ENCODE assay signal across 8 cellular contexts in genomic region chr1:145891587-145892485, GRCh38. TPM values are rescaled to one million over a fixed set of nuclear protein-coding genes. Genes with fewer than 3 reads are reported as not detected.
DNase-seq lines count a peak whose midpoint lies in the region; ATAC-seq and TF ChIP-seq lines count a peak whose summit lies in the region.

No MANE protein-coding gene starts in this region.

- ATAC-seq in heart right ventricle (peak; percentile 86 to 95 (median 92)), GM21528 (IDR thresholded peaks at IDR 0.05; ENCODE audit: low FRiP score, unreplicated experiment) (no peak)

- no peaks in the 10 kb centered on the region for H3K9me3 ChIP-seq in heart right ventricle
- H3K9me3 ChIP-seq in parathyroid adenoma (ENCODE audit: control insufficient read depth, low read length) = no peaks in the 10 kb centered on the region

- H3K4me1 ChIP-seq in heart right ventricle = peaks cover 15 to 47% (median 30%) of the 10 kb centered on the region in 9 donors
- peaks cover 5% of the 10 kb centered on the region for H3K4me1 ChIP-seq in parathyroid adenoma
- no peaks in the 10 kb centered on the region for H3K4me1 ChIP-seq in urinary bladder (ENCODE audit: insufficient read depth)

- no peaks in the 10 kb centered on the region for H3K79me2 ChIP-seq in parathyroid adenoma

- H3K27me3 ChIP-seq in heart right ventricle (no peaks in the 10 kb centered on the region), parathyroid adenoma (ENCODE audit: control insufficient read depth, insufficient read depth, low read length) (no peaks in the 10 kb centered on the region)

- TF ChIP-seq CTCF in GM12865 (IDR thresholded peaks at IDR 0.05; ENCODE audit: insufficient read depth, low read depth, low read length, missing control alignments) (peak; percentile 87), heart right ventricle (IDR thresholded peaks at IDR 0.05) (peak; percentile 91 to 97 (median 94)), parathyroid adenoma (IDR thresholded peaks at IDR 0.05) (peak; percentile 92)

- H3K27ac ChIP-seq in angular gyrus (ENCODE audit: low read depth, low read length) = peak overlapping the region; percentile 74
- H3K27ac ChIP-seq in heart right ventricle = peak overlapping the region; percentile 67 to 93 (median 82)
- peak overlapping the region; percentile 80 for H3K27ac ChIP-seq in parathyroid adenoma
- peak overlapping the region; percentile 77 for H3K27ac ChIP-seq in urinary bladder (ENCODE audit: low read depth)

- no peak overlapping the region for H3K9ac ChIP-seq in parathyroid adenoma

- WGBS in heart right ventricle, 2 donors = 2 to 6% methylated on average over 6 of the region's 6 CpGs
- WGBS in urinary bladder = 4% methylated on average over 6 of the region's 6 CpGs

- peak overlapping the region; percentile 46 for H3K4me2 ChIP-seq in parathyroid adenoma (ENCODE audit: low read length)

- peak; percentile 58 for DNase-seq in GM12865 (ENCODE audit: low read depth)
- DNase-seq in NCI-H128 (lab: John Stamatoyannopoulos, UW; ENCODE audit: unreplicated experiment) = peak; percentile 97
- DNase-seq in SW 1271 (lab: John Stamatoyannopoulos, UW) = peak; percentile 96 to 99
- DNase-seq in heart right ventricle = peak; percentile 87 to 95

- H2AFZ ChIP-seq in parathyroid adenoma = peak overlapping the region; percentile 78

- no peak overlapping the region for H3K4me3 ChIP-seq in GM12865 (ENCODE audit: low read depth, low read length)
- H3K4me3 ChIP-seq in heart right ventricle = peak overlapping the region in 7 of 10 donors; percentile 2 to 28 (median 17)
- peak overlapping the region; percentile 2 for H3K4me3 ChIP-seq in parathyroid adenoma (ENCODE audit: low read depth, low read length)
- H3K4me3 ChIP-seq in urinary bladder (ENCODE audit: low read depth, low read length) = no peak overlapping the region

- intact Hi-C loops in heart right ventricle (cut with DNase I) = loop anchor here in 8 of 10 donors (1.0 to 10.0 kb wide), 10 partner anchors 16 to 123 kb away; partner anchors contain the start of genes ITGA10 (in 4 of the 8) and PIAS3 (in 2 of the 8)

- H3K36me3 ChIP-seq in heart right ventricle = no peaks in the 10 kb centered on the region
- no peaks in the 10 kb centered on the region for H3K36me3 ChIP-seq in parathyroid adenoma (ENCODE audit: control insufficient read depth, insufficient read depth, low read length)
- H3K36me3 ChIP-seq in urinary bladder (ENCODE audit: insufficient read depth) = no peaks in the 10 kb centered on the region

RNA-seq across cellular contexts. Expression of gene ANKRD35, which starts 6.2 kb away (rescaled TPM):
- 1 to 10 TPM in 1 of 10 donors, under 1 TPM in 9; 0.28 to 1.2 (median 0.56) TPM for total RNA-seq in heart right ventricle
- 1 to 10 TPM in 1 of 2 donors, under 1 TPM in 1; 0.80 to 2.1 TPM for polyA plus RNA-seq in heart right ventricle
- total RNA-seq in urinary bladder = 2.2 TPM
- polyA plus RNA-seq in urinary bladder = 13.2 TPM

RNA-seq across cellular contexts. Expression of gene ITGA10, which starts 18.0 kb away (rescaled TPM):
- total RNA-seq in heart right ventricle (1 to 10 TPM; 1.1 to 3.2 (median 1.6) TPM), urinary bladder (3.5 TPM)
- polyA plus RNA-seq in heart right ventricle (1 to 10 TPM; 1.9 to 4.2 TPM), urinary bladder (6.2 TPM)

RNA-seq across cellular contexts. Expression of gene PEX11B, which starts 26.7 kb away (rescaled TPM):
- 10 to 100 TPM; 20.4 to 26.3 (median 23.0) TPM for total RNA-seq in heart right ventricle
- 10 to 100 TPM; 17.7 to 24.5 TPM for polyA plus RNA-seq in heart right ventricle
- 26.4 TPM for total RNA-seq in urinary bladder
- polyA plus RNA-seq in urinary bladder = 29.9 TPM

RNA-seq across cellular contexts. Expression of gene PIAS3, which starts 33.0 kb away (rescaled TPM):
- total RNA-seq in heart right ventricle = 10 to 100 TPM; 12.6 to 21.0 (median 15.0) TPM
- 10 to 100 TPM; 19.9 to 28.7 TPM for polyA plus RNA-seq in heart right ventricle
- 27.0 TPM for total RNA-seq in urinary bladder
- polyA plus RNA-seq in urinary bladder = 48.1 TPM

RNA-seq across cellular contexts. Expression of gene RBM8A, which starts 35.4 kb away (rescaled TPM):
- total RNA-seq in heart right ventricle = 10 to 100 TPM; 55.5 to 90.5 (median 67.4) TPM
- polyA plus RNA-seq in heart right ventricle = 100 to 1,000 TPM in 1 of 2 donors, 10 to 100 TPM in 1; 34.5 to 151 TPM
- 51.3 TPM for total RNA-seq in urinary bladder
- polyA plus RNA-seq in urinary bladder = 107 TPM

Comparison
In these comparisons a context has a peak if more than half of its experiments do, and no peak if none do; other contexts are left out.
1. H3K4me3 ChIP-seq: peak in heart right ventricle (7 of 10) and parathyroid adenoma (single experiment); none in GM12865 (single experiment) and urinary bladder (single experiment).
2. Peak in every context shown above with its lines, with median percentiles within 50 percentile points of each other: DNase-seq, CTCF ChIP-seq and H3K27ac ChIP-seq.